Comparison of ENCODE assay signal across 1 cellular context in genomic region chr1:231421971-231422797, GRCh38.
TF ChIP-seq lines count a peak whose summit lies in the region.

Gene EGLN1, minus strand, starts transcription at chr1:231422287. Its CDS starts 399 bp downstream, at chr1:231421888.

TF ChIP-seq in K562, 482 proteins besides CTCF, POLR2A, EP300 and RAD21 (continued from another document and continues in another):
- TF ChIP-seq, protein P1, sequence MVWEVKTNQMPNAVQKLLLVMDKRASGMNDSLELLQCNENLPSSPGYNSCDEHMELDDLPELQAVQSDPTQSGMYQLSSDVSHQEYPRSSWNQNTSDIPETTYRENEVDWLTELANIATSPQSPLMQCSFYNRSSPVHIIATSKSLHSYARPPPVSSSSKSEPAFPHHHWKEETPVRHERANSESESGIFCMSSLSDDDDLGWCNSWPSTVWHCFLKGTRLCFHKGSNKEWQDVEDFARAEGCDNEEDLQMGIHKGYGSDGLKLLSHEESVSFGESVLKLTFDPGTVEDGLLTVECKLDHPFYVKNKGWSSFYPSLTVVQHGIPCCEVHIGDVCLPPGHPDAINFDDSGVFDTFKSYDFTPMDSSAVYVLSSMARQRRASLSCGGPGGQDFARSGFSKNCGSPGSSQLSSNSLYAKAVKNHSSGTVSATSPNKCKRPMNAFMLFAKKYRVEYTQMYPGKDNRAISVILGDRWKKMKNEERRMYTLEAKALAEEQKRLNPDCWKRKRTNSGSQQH (CRISPR knock-in tag; IDR thresholded peaks at IDR 0.05): peak; percentile 44; the same call in 1 of the 2 replicates
- TF ChIP-seq KDM1A (IDR thresholded peaks at IDR 0.05) (peak in 1 of 2 experiments; percentile 83; a peak in 1 of 4 replicates), CHD4 (IDR thresholded peaks at IDR 0.05; ENCODE audit: insufficient read depth, insufficient replicate concordance, low read depth, low read length, poor library complexity, severe bottlenecking) (no peak), STAG1 (CRISPR knock-in tag; IDR thresholded peaks at IDR 0.05; ENCODE audit: borderline replicate concordance) (no peak), TGIF2 (CRISPR knock-in tag; IDR thresholded peaks at IDR 0.05) (no peak; the same call in 1 of the 2 replicates), BRD4 (IDR thresholded peaks at IDR 0.05) (no peak), ZNF444 (CRISPR knock-in tag; IDR thresholded peaks at IDR 0.05) (peak; percentile 90), NR2F6 (CRISPR knock-in tag; IDR thresholded peaks at IDR 0.05) (no peak), RBM15 (IDR thresholded peaks at IDR 0.05; ENCODE audit: insufficient read depth, low read length) (no peak), ELF2 (CRISPR knock-in tag; IDR thresholded peaks at IDR 0.05) (no peak), RB1 (IDR thresholded peaks at IDR 0.05; ENCODE audit: low read depth) (peak; percentile 91), DMBX1 (CRISPR knock-in tag; IDR thresholded peaks at IDR 0.05; ENCODE audit: borderline replicate concordance) (no peak), ZZZ3 (IDR thresholded peaks at IDR 0.05) (no peak), CREB3 (tag; conservative IDR thresholded peaks at IDR 0.05; ENCODE audit: low read depth) (no peak), ZNF282 (CRISPR knock-in tag; IDR thresholded peaks at IDR 0.05) (no peak), CHD7 (IDR thresholded peaks at IDR 0.05; ENCODE audit: low read depth, low read length) (no peak), TSC22D4 (tag; IDR thresholded peaks at IDR 0.05) (no peak), NBN (IDR thresholded peaks at IDR 0.05; ENCODE audit: low read depth) (0 out of 2 replicates have a peak, but pooled peaks have one; percentile 42), ASH1L (IDR thresholded peaks at IDR 0.05; ENCODE audit: borderline replicate concordance, low read depth, partially characterized antibody) (no peak), CBX5 (IDR thresholded peaks at IDR 0.05; ENCODE audit: borderline replicate concordance, low read depth) (no peak), DPF2 (IDR thresholded peaks at IDR 0.05) (peak; percentile 23; the same call in 1 of the 2 replicates), ZNF507 (tag; conservative IDR thresholded peaks at IDR 0.05) (no peak), MYBL2 (IDR thresholded peaks at IDR 0.05; ENCODE audit: low read depth) (no peak), MYBL2 (CRISPR knock-in tag; IDR thresholded peaks at IDR 0.05; ENCODE audit: borderline replicate concordance) (no peak), FOXJ2 (tag; IDR thresholded peaks at IDR 0.05) (peak; percentile 77; the same call in 1 of the 2 replicates), ADNP (tag; IDR thresholded peaks at IDR 0.05) (no peak), FUS (optimal IDR thresholded peaks at IDR 0.05; ENCODE audit: low read depth, low read length) (peak; percentile 35), HNRNPUL1 (IDR thresholded peaks at IDR 0.05; ENCODE audit: low read length) (no peak), NELFE (IDR thresholded peaks at IDR 0.05; ENCODE audit: insufficient read depth, insufficient read length) (no peak), TAL1 (IDR thresholded peaks at IDR 0.05) (no peak), ZNF57 (CRISPR knock-in tag; IDR thresholded peaks at IDR 0.05) (no peak), ZKSCAN8 (CRISPR knock-in tag; IDR thresholded peaks at IDR 0.05) (no peak), FOXA3 (CRISPR knock-in tag; conservative IDR thresholded peaks at IDR 0.05 in 1 of 2, IDR thresholded peaks at IDR 0.05 in 1 of 2) (no peak), BCOR (IDR thresholded peaks at IDR 0.05) (peak; percentile 54; the same call in 1 of the 2 replicates), KLF10 (CRISPR knock-in tag; IDR thresholded peaks at IDR 0.05) (no peak), ZBTB8A (IDR thresholded peaks at IDR 0.05; ENCODE audit: partially characterized antibody) (no peak), ZKSCAN1 (IDR thresholded peaks at IDR 0.05; ENCODE audit: low read depth, low read length) (no peak), ETV6 (IDR thresholded peaks at IDR 0.05; ENCODE audit: borderline replicate concordance in 1 of 2, low read depth in 2 of 2, low read length in 1 of 2) (no peak), ETV6 (CRISPR knock-in tag; IDR thresholded peaks at IDR 0.05; ENCODE audit: borderline replicate concordance) (no peak), CCNT2 (IDR thresholded peaks at IDR 0.05; ENCODE audit: borderline replicate concordance, extremely low read depth, insufficient read length, low read depth, low read length) (peak; percentile 61), NR3C1 (CRISPR knock-in tag; IDR thresholded peaks at IDR 0.05) (no peak; the same call in 1 of the 2 replicates), GABPA (tag; conservative IDR thresholded peaks at IDR 0.05; ENCODE audit: low read depth) (peak; percentile 56; the same call in 1 of the 2 replicates), MYNN (IDR thresholded peaks at IDR 0.05) (no peak), MYNN (CRISPR knock-in tag; IDR thresholded peaks at IDR 0.05) (no peak), SIRT6 (IDR thresholded peaks at IDR 0.05; ENCODE audit: low read depth, low read length) (no peak), HMGXB4 (CRISPR knock-in tag; IDR thresholded peaks at IDR 0.05) (no peak; the same call in 1 of the 2 replicates)
- TF ChIP-seq, protein P2, sequence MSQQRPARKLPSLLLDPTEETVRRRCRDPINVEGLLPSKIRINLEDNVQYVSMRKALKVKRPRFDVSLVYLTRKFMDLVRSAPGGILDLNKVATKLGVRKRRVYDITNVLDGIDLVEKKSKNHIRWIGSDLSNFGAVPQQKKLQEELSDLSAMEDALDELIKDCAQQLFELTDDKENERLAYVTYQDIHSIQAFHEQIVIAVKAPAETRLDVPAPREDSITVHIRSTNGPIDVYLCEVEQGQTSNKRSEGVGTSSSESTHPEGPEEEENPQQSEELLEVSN (IDR thresholded peaks at IDR 0.05; ENCODE audit: borderline replicate concordance in 1 of 2, extremely low read depth in 1 of 2, insufficient read depth in 1 of 2, insufficient read length in 1 of 2, low read depth in 1 of 2, low read length in 1 of 2, poor library complexity in 1 of 2, severe bottlenecking in 1 of 2): peak; percentile 80 to 86
- TF ChIP-seq, protein P3, sequence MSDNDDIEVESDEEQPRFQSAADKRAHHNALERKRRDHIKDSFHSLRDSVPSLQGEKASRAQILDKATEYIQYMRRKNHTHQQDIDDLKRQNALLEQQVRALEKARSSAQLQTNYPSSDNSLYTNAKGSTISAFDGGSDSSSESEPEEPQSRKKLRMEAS (CRISPR knock-in tag; IDR thresholded peaks at IDR 0.05): peak; percentile 65
- TF ChIP-seq, protein P4, sequence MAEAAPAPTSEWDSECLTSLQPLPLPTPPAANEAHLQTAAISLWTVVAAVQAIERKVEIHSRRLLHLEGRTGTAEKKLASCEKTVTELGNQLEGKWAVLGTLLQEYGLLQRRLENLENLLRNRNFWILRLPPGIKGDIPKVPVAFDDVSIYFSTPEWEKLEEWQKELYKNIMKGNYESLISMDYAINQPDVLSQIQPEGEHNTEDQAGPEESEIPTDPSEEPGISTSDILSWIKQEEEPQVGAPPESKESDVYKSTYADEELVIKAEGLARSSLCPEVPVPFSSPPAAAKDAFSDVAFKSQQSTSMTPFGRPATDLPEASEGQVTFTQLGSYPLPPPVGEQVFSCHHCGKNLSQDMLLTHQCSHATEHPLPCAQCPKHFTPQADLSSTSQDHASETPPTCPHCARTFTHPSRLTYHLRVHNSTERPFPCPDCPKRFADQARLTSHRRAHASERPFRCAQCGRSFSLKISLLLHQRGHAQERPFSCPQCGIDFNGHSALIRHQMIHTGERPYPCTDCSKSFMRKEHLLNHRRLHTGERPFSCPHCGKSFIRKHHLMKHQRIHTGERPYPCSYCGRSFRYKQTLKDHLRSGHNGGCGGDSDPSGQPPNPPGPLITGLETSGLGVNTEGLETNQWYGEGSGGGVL (CRISPR knock-in tag; IDR thresholded peaks at IDR 0.05): no peak
- TF ChIP-seq, protein P5, sequence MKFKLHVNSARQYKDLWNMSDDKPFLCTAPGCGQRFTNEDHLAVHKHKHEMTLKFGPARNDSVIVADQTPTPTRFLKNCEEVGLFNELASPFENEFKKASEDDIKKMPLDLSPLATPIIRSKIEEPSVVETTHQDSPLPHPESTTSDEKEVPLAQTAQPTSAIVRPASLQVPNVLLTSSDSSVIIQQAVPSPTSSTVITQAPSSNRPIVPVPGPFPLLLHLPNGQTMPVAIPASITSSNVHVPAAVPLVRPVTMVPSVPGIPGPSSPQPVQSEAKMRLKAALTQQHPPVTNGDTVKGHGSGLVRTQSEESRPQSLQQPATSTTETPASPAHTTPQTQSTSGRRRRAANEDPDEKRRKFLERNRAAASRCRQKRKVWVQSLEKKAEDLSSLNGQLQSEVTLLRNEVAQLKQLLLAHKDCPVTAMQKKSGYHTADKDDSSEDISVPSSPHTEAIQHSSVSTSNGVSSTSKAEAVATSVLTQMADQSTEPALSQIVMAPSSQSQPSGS (CRISPR knock-in tag; IDR thresholded peaks at IDR 0.05): no peak
